ENCODE assay signal across 28 cellular contexts in genomic region chr6:15375018-15375417, GRCh38.
"Had no signal": no experiment of that assay in that cellular context is flagged by ENCODE, and none has a peak within 500 bp of the region (broad histone marks: within the 10 kb centered on the region; RNA-seq: fewer than 3 reads in every experiment).

No MANE protein-coding gene starts in this region.

- H3K27me3 Mint-ChIP-seq: naive thymus-derived CD8-positive, alpha-beta T cell; natural killer cell treated with Interleukin-12 subunit alpha and Interleukin-12 subunit beta and Interleukin-15 and Interleukin-18, amount 100 ng/mL, for 72 hours; progenitor cell of endocrine pancreas; stimulated activated naive B cell treated with anti-CD40 and anti-IgM and Interleukin-4, amounts not matched to agents 10 μg/mL and 1 μg/mL and 100 μg/mL, for 72 hours; stimulated activated naive CD8-positive, alpha-beta T cell treated with anti-CD3 and anti-CD28 coated beads, Interleukin-15, Interleukin-2, amounts not matched to agents 100 ng/mL and 50 ng/mL, for 24 hours had no signal

- H3K27ac ChIP-seq: neutrophil, pancreas, psoas muscle, right lobe of liver, sigmoid colon, stomach, thoracic aorta, thyroid gland, tibial nerve, upper lobe of left lung, vagina had no signal

- H3K4me3 ChIP-seq: pancreas, psoas muscle, right lobe of liver, sigmoid colon, stomach, thoracic aorta, thyroid gland, tibial nerve, upper lobe of left lung, vagina had no signal

- ATAC-seq: naive thymus-derived CD8-positive, alpha-beta T cell; natural killer cell treated with Interleukin-12 subunit alpha and Interleukin-12 subunit beta and Interleukin-15 and Interleukin-18, amount 100 ng/mL, for 72 hours; pancreas; psoas muscle; stimulated activated effector memory CD8-positive, alpha-beta T cell treated with anti-CD3 and anti-CD28 coated beads, Interleukin-12 subunit alpha, Interleukin-12 subunit beta, amount 100 ng/mL, for 72 hours; stimulated activated naive B cell treated with anti-CD40 and anti-IgM and Interleukin-4, amounts not matched to agents 10 μg/mL and 1 μg/mL and 100 μg/mL, for 72 hours had no signal

- H3K9me3 ChIP-seq: neutrophil, pancreas, psoas muscle, right lobe of liver, sigmoid colon, stomach, thoracic aorta, thyroid gland, tibial nerve, upper lobe of left lung, vagina had no signal

- H3K27ac Mint-ChIP-seq: natural killer cell treated with Interleukin-12 subunit alpha and Interleukin-12 subunit beta and Interleukin-15 and Interleukin-18, amount 100 ng/mL, for 72 hours; nephron progenitor cell; progenitor cell of endocrine pancreas; stimulated activated effector memory CD8-positive, alpha-beta T cell treated with anti-CD3 and anti-CD28 coated beads, Interleukin-12 subunit alpha, Interleukin-12 subunit beta, amount 100 ng/mL, for 72 hours; stimulated activated naive B cell treated with anti-CD40 and anti-IgM and Interleukin-4, amounts not matched to agents 10 μg/mL and 1 μg/mL and 100 μg/mL, for 72 hours; stimulated activated naive CD8-positive, alpha-beta T cell treated with anti-CD3 and anti-CD28 coated beads, Interleukin-15, Interleukin-2, amounts not matched to agents 100 ng/mL and 50 ng/mL, for 24 hours had no signal

- H3K27me3 ChIP-seq: neutrophil, pancreas, right lobe of liver, sigmoid colon, stomach, thyroid gland, tibial nerve, upper lobe of left lung, vagina had no signal

- H3K9me3 Mint-ChIP-seq: natural killer cell treated with Interleukin-12 subunit alpha and Interleukin-12 subunit beta and Interleukin-15 and Interleukin-18, amount 100 ng/mL, for 72 hours; neural crest cell; stimulated activated effector memory CD8-positive, alpha-beta T cell treated with anti-CD3 and anti-CD28 coated beads, Interleukin-12 subunit alpha, Interleukin-12 subunit beta, amount 100 ng/mL, for 72 hours had no signal

- H3K4me3 Mint-ChIP-seq: naive thymus-derived CD8-positive, alpha-beta T cell; natural killer cell treated with Interleukin-12 subunit alpha and Interleukin-12 subunit beta and Interleukin-15 and Interleukin-18, amount 100 ng/mL, for 72 hours; nephron progenitor cell; neural crest cell; stimulated activated effector memory CD8-positive, alpha-beta T cell treated with anti-CD3 and anti-CD28 coated beads, Interleukin-12 subunit alpha, Interleukin-12 subunit beta, amount 100 ng/mL, for 72 hours; stimulated activated naive B cell treated with anti-CD40 and anti-IgM and Interleukin-4, amounts not matched to agents 10 μg/mL and 1 μg/mL and 100 μg/mL, for 72 hours; stimulated activated naive CD8-positive, alpha-beta T cell treated with anti-CD3 and anti-CD28 coated beads, Interleukin-15, Interleukin-2, amounts not matched to agents 100 ng/mL and 50 ng/mL, for 24 hours had no signal

- DNase-seq: naive thymus-derived CD8-positive, alpha-beta T cell; nephron progenitor cell; nucleus accumbens; pancreas; posterior cingulate gyrus; psoas muscle; right cardiac atrium; right lobe of liver; sigmoid colon; small intestine; stimulated activated CD4-positive, alpha-beta T cell treated with anti-CD3 and anti-CD28 coated beads, Interleukin-15, amount 100 ng/mL, for 24 hours; stimulated activated CD4-positive, alpha-beta T cell treated with anti-CD3 and anti-CD28 coated beads, Interleukin-2, amount 100 ng/mL, for 24 hours; stimulated activated CD4-positive, alpha-beta T cell treated with anti-CD3 and anti-CD28 coated beads, Interleukin-2, amount 100 ng/mL, for 48 hours; stimulated activated CD4-positive, alpha-beta T cell treated with anti-CD3 and anti-CD28 coated beads, Interleukin-4, amount 100 ng/mL, for 24 hours; stimulated activated naive B cell treated with anti-CD40 and anti-IgM and Interleukin-4, amounts not matched to agents 10 μg/mL and 1 μg/mL and 100 μg/mL, for 72 hours; stimulated activated naive CD4-positive, alpha-beta T cell treated with Interleukin-2 at 50 U/mL for 16 hours; stomach; thyroid gland; upper lobe of left lung had no signal

- H3K36me3 ChIP-seq: pancreas, right lobe of liver, sigmoid colon, thoracic aorta, thyroid gland, tibial nerve, vagina had no signal
